ENCODE assay signal across 1 cellular context in genomic region chr2:21032338-21033236, GRCh38.
A peak's percentile ranks its signal among the peaks of the same experiment; 100 is the strongest.
TF ChIP-seq lines count a peak whose summit lies in the region.

No MANE protein-coding gene starts in this region.

TF ChIP-seq in HepG2, 621 proteins besides CTCF, POLR2A, EP300 and RAD21 (continued from another document and continues in another):
- TF ChIP-seq ZBTB33 (CRISPR knock-in tag; IDR thresholded peaks at IDR 0.05) (peak; percentile 43; the same call in 1 of the 2 replicates), ZNF263 (CRISPR knock-in tag; IDR thresholded peaks at IDR 0.05) (0 out of 2 replicates have a peak, but pooled peaks have one; percentile 20), ZNF451 (CRISPR knock-in tag; IDR thresholded peaks at IDR 0.05) (no peak), KDM3A (CRISPR knock-in tag; IDR thresholded peaks at IDR 0.05; ENCODE audit: low read depth) (no peak), ZFP90 (CRISPR knock-in tag; IDR thresholded peaks at IDR 0.05; ENCODE audit: borderline replicate concordance) (0 out of 2 replicates have a peak, but pooled peaks have one; percentile 43), ZNF143 (CRISPR knock-in tag; IDR thresholded peaks at IDR 0.05) (no peak), POLR2AphosphoS2 (IDR thresholded peaks at IDR 0.05; ENCODE audit: low read depth, low read length) (peak; percentile 23; the same call in 1 of the 2 replicates), SMARCE1 (IDR thresholded peaks at IDR 0.05; ENCODE audit: borderline replicate concordance) (no peak), ATF4 (CRISPR knock-in tag; IDR thresholded peaks at IDR 0.05) (no peak), ARID5B (CRISPR knock-in tag; IDR thresholded peaks at IDR 0.05) (no peak; the same call in 1 of the 2 replicates), ARID2 (CRISPR knock-in tag; IDR thresholded peaks at IDR 0.05; ENCODE audit: borderline replicate concordance) (no peak), ZEB1 (IDR thresholded peaks at IDR 0.05; ENCODE audit: insufficient replicate concordance, low read depth) (no peak), SP140L (CRISPR knock-in tag; IDR thresholded peaks at IDR 0.05; ENCODE audit: borderline replicate concordance) (0 out of 2 replicates have a peak, but pooled peaks have one; percentile 41), ZNF24 (IDR thresholded peaks at IDR 0.05) (no peak), PAF1 (CRISPR knock-in tag; IDR thresholded peaks at IDR 0.05) (peak; percentile 90), POGZ (CRISPR knock-in tag; IDR thresholded peaks at IDR 0.05) (no peak), SMAD3 (CRISPR knock-in tag; IDR thresholded peaks at IDR 0.05) (no peak), PPARG (CRISPR knock-in tag; conservative IDR thresholded peaks at IDR 0.05) (no peak; the same call in 1 of the 2 replicates), ZNF644 (CRISPR knock-in tag; IDR thresholded peaks at IDR 0.05; ENCODE audit: low read depth) (no peak), XRCC5 (optimal IDR thresholded peaks at IDR 0.05; ENCODE audit: low read length) (peak; percentile 38), ZNF780A (CRISPR knock-in tag; IDR thresholded peaks at IDR 0.05) (0 out of 2 replicates have a peak, but pooled peaks have one; percentile 69), ARNTL (CRISPR knock-in tag; IDR thresholded peaks at IDR 0.05) (no peak), ZFP37 (CRISPR knock-in tag; IDR thresholded peaks at IDR 0.05; ENCODE audit: borderline replicate concordance) (no peak; the same call in 1 of the 2 replicates), CCDC6 (CRISPR knock-in tag; IDR thresholded peaks at IDR 0.05) (no peak), ZFP62 (CRISPR knock-in tag; IDR thresholded peaks at IDR 0.05) (no peak), ZNF740 (CRISPR knock-in tag; IDR thresholded peaks at IDR 0.05) (no peak), ATRX (CRISPR knock-in tag; IDR thresholded peaks at IDR 0.05; ENCODE audit: borderline replicate concordance) (no peak), KLF6 (CRISPR knock-in tag; IDR thresholded peaks at IDR 0.05) (no peak), RAD51 (IDR thresholded peaks at IDR 0.05; ENCODE audit: borderline replicate concordance) (no peak), ZNF260 (CRISPR knock-in tag; IDR thresholded peaks at IDR 0.05; ENCODE audit: borderline replicate concordance, low read depth) (no peak), ZNF281 (CRISPR knock-in tag; IDR thresholded peaks at IDR 0.05; ENCODE audit: borderline replicate concordance) (no peak), THRA (CRISPR knock-in tag; IDR thresholded peaks at IDR 0.05; ENCODE audit: borderline replicate concordance) (no peak), NFE2L1 (CRISPR knock-in tag; IDR thresholded peaks at IDR 0.05; ENCODE audit: borderline replicate concordance) (no peak)
- TF ChIP-seq, protein P1, sequence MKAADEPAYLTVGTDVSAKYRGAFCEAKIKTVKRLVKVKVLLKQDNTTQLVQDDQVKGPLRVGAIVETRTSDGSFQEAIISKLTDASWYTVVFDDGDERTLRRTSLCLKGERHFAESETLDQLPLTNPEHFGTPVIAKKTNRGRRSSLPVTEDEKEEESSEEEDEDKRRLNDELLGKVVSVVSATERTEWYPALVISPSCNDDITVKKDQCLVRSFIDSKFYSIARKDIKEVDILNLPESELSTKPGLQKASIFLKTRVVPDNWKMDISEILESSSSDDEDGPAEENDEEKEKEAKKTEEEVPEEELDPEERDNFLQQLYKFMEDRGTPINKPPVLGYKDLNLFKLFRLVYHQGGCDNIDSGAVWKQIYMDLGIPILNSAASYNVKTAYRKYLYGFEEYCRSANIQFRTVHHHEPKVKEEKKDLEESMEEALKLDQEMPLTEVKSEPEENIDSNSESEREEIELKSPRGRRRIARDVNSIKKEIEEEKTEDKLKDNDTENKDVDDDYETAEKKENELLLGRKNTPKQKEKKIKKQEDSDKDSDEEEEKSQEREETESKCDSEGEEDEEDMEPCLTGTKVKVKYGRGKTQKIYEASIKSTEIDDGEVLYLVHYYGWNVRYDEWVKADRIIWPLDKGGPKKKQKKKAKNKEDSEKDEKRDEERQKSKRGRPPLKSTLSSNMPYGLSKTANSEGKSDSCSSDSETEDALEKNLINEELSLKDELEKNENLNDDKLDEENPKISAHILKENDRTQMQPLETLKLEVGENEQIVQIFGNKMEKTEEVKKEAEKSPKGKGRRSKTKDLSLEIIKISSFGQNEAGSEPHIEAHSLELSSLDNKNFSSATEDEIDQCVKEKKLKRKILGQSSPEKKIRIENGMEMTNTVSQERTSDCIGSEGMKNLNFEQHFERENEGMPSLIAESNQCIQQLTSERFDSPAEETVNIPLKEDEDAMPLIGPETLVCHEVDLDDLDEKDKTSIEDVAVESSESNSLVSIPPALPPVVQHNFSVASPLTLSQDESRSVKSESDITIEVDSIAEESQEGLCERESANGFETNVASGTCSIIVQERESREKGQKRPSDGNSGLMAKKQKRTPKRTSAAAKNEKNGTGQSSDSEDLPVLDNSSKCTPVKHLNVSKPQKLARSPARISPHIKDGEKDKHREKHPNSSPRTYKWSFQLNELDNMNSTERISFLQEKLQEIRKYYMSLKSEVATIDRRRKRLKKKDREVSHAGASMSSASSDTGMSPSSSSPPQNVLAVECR (CRISPR knock-in tag; IDR thresholded peaks at IDR 0.05; ENCODE audit: borderline replicate concordance), result peak; percentile 4; the same call in 1 of the 2 replicates
- TF ChIP-seq, protein P2, sequence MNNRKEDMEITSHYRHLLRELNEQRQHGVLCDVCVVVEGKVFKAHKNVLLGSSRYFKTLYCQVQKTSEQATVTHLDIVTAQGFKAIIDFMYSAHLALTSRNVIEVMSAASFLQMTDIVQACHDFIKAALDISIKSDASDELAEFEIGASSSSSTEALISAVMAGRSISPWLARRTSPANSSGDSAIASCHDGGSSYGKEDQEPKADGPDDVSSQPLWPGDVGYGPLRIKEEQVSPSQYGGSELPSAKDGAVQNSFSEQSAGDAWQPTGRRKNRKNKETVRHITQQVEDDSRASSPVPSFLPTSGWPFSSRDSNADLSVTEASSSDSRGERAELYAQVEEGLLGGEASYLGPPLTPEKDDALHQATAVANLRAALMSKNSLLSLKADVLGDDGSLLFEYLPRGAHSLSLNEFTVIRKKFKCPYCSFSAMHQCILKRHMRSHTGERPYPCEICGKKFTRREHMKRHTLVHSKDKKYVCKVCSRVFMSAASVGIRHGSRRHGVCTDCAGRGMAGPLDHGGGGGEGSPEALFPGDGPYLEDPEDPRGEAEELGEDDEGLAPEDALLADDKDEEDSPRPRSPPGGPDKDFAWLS (CRISPR knock-in tag; IDR thresholded peaks at IDR 0.05; ENCODE audit: borderline replicate concordance), result no peak
- TF ChIP-seq, protein P3, sequence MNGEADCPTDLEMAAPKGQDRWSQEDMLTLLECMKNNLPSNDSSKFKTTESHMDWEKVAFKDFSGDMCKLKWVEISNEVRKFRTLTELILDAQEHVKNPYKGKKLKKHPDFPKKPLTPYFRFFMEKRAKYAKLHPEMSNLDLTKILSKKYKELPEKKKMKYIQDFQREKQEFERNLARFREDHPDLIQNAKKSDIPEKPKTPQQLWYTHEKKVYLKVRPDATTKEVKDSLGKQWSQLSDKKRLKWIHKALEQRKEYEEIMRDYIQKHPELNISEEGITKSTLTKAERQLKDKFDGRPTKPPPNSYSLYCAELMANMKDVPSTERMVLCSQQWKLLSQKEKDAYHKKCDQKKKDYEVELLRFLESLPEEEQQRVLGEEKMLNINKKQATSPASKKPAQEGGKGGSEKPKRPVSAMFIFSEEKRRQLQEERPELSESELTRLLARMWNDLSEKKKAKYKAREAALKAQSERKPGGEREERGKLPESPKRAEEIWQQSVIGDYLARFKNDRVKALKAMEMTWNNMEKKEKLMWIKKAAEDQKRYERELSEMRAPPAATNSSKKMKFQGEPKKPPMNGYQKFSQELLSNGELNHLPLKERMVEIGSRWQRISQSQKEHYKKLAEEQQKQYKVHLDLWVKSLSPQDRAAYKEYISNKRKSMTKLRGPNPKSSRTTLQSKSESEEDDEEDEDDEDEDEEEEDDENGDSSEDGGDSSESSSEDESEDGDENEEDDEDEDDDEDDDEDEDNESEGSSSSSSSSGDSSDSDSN (CRISPR knock-in tag; IDR thresholded peaks at IDR 0.05), result no peak
- TF ChIP-seq, protein P4, sequence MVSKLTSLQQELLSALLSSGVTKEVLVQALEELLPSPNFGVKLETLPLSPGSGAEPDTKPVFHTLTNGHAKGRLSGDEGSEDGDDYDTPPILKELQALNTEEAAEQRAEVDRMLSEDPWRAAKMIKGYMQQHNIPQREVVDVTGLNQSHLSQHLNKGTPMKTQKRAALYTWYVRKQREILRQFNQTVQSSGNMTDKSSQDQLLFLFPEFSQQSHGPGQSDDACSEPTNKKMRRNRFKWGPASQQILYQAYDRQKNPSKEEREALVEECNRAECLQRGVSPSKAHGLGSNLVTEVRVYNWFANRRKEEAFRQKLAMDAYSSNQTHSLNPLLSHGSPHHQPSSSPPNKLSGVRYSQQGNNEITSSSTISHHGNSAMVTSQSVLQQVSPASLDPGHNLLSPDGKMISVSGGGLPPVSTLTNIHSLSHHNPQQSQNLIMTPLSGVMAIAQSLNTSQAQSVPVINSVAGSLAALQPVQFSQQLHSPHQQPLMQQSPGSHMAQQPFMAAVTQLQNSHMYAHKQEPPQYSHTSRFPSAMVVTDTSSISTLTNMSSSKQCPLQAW (CRISPR knock-in tag; IDR thresholded peaks at IDR 0.05), result no peak
